ENCODE assay signal across 9 cellular contexts in the genomic region with DNA sequence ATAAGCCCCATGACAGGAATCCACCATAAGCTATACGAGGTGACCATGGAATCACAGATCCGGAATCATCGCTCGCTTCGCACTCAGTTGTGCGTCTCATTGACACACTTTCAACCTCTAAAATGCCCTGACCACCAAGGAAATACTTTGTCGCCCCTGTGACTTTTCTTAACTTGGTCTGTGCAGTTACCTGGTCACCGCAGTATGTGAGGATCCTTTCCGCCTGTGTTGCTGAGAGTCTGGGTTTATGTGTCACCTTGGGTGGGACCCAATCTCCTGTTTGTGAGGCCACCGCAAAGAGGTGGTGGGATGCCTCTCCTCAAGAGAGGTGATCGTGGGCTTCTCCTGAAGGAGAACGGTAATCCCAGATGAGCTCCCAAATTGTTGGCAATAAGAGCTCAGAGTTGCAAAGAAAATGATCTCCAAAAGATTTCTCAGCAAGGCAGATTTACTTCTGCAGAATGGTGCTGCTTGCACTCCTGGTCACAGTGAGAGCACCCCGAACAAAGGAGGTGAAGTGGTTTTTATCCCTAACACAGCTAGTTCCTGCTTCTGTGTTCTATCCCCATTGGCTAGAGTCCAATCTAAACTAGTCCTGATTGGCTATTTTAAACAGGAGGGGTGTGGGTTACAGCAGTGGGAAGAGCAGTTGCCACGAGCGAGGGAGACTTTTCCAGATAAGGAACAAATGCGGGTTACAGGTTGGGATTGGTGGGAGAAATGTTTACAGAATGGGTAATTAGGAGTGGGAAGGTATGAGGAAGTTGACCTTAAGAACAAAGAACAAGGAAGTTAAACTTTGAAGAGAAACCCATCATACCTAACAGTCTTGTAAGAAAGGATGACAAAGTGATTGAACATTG. TPM values are rescaled to one million over a fixed set of nuclear protein-coding genes. Genes with fewer than 3 reads are reported as not detected.
DNase-seq lines count a peak whose midpoint lies in the region; ATAC-seq and TF ChIP-seq lines count a peak whose summit lies in the region.
"Had no signal": no experiment of that assay in that cellular context is flagged by ENCODE, and none has a peak within 500 bp of the region (broad histone marks: within the 10 kb centered on the region; RNA-seq: fewer than 3 reads in every experiment).

No MANE protein-coding gene starts in this region.

- H3K36me3 Mint-ChIP-seq in CD4-positive, alpha-beta memory T cell = peaks cover 96% of the 10 kb centered on the region in 2 donors
- H3K36me3 Mint-ChIP-seq in WTC11 = peaks cover 92% of the 10 kb centered on the region

- H2AFZ ChIP-seq in mesenchymal stem cell (ENCODE audit: low read depth, low read length) = no peak overlapping the region

- H3K9me3 ChIP-seq in CD4-positive, alpha-beta memory T cell (ENCODE audit: control insufficient read depth in 1 of 2, low read length in 2 of 2) = peaks cover 18 to 50% of the 10 kb centered on the region in 2 donors
- peaks cover 17% of the 10 kb centered on the region for H3K9me3 ChIP-seq in mesenchymal stem cell (ENCODE audit: control insufficient read depth, low read length)
- H3K9me3 ChIP-seq in psoas muscle = peaks cover 15% of the 10 kb centered on the region
- H3K9me3 ChIP-seq: pancreas had no signal

- no peak overlapping the region for H2BK120ac ChIP-seq in mesenchymal stem cell (ENCODE audit: low read depth, low read length)

- H3K23ac ChIP-seq in mesenchymal stem cell (ENCODE audit: low read length in 2 of 2) = no peak overlapping the region

- intact Hi-C loops in CD4-positive, alpha-beta memory T cell (cut with micrococcal nuclease) = no loop called here
- intact Hi-C loops in psoas muscle (cut with DNase I) = no loop called here

- no peak overlapping the region for H3K4me2 ChIP-seq in mesenchymal stem cell (ENCODE audit: low read length, poor library complexity, severe bottlenecking)

- peak overlapping the region in 3 of 8 donors; percentile 8 to 37 (median 30) for H3K4me3 Mint-ChIP-seq in CD4-positive, alpha-beta memory T cell
- H3K4me3 Mint-ChIP-seq in WTC11 = peak overlapping the region; percentile 100

- peak overlapping the region; percentile 27 to 96 (median 66) for H3K27ac Mint-ChIP-seq in CD4-positive, alpha-beta memory T cell
- H3K27ac Mint-ChIP-seq in WTC11 = peak overlapping the region; percentile 88

- peaks cover 24% of the 10 kb centered on the region for H3K4me1 ChIP-seq in CD4-positive, alpha-beta memory T cell (ENCODE audit: insufficient read depth, low read length)
- H3K4me1 ChIP-seq in mesenchymal stem cell (ENCODE audit: control insufficient read depth, insufficient read depth, low read depth, low read length) (peaks cover 10% of the 10 kb centered on the region), psoas muscle (peaks cover 17% of the 10 kb centered on the region)

- no peak overlapping the region for H3K4me3 ChIP-seq in CD4-positive, alpha-beta memory T cell (ENCODE audit: low read length in 2 of 2)
- H3K4me3 ChIP-seq in mesenchymal stem cell (ENCODE audit: insufficient read depth in 1 of 2, low read depth in 1 of 2, low read length in 2 of 2) (peak overlapping the region in 1 of 2 experiments; percentile 61), psoas muscle (no peak overlapping the region)
- H3K4me3 ChIP-seq: pancreas had no signal

- H3K27me3 Mint-ChIP-seq in CD4-positive, alpha-beta memory T cell = no peaks in the 10 kb centered on the region
- no peaks in the 10 kb centered on the region for H3K27me3 Mint-ChIP-seq in WTC11 (ENCODE audit: low read depth)

- no peak overlapping the region for H2BK5ac ChIP-seq in mesenchymal stem cell (ENCODE audit: low read depth, low read length, poor library complexity, severe bottlenecking)

- no peak for DNase-seq in CD4-positive, alpha-beta memory T cell
- DNase-seq in HPDE6-E6E7 (ENCODE audit: extremely low spot score) = peak; percentile 71
- DNase-seq in WTC11 (ENCODE audit: low spot score) = no peak
- DNase-seq in mesenchymal stem cell = peak; percentile 37
- no peak for DNase-seq in psoas muscle
- DNase-seq in middle frontal gyrus (ENCODE audit: extremely low spot score, low spot score) = no peak
- DNase-seq in GM03348 (ENCODE audit: low spot score) = no peak
- DNase-seq: pancreas had no signal

- H3K18ac ChIP-seq in mesenchymal stem cell (ENCODE audit: low read depth in 1 of 2, low read length in 2 of 2) = no peak overlapping the region

- no peaks in the 10 kb centered on the region for H3K79me1 ChIP-seq in mesenchymal stem cell (replicated peaks; ENCODE audit: low read length, poor library complexity, severe bottlenecking)

- POLR2A ChIA-PET in CD4-positive, alpha-beta memory T cell (lab: Charles Lee; ENCODE audit: partially characterized antibody) = interaction anchor here (0.8 to 2.8 kb wide), 4 partner anchors 8 to 16 kb away, joined by 4 to 14 read pairs (median 8); a partner anchor contains a TSS
- POLR2A ChIA-PET in WTC11 (lab: Charles Lee) = interaction anchor here (1.1 to 2.1 kb wide), 3 partner anchors 8 to 11 kb away, joined by 4 to 5 read pairs (median 4); a partner anchor contains a TSS

- H3K14ac ChIP-seq in mesenchymal stem cell (ENCODE audit: low read length in 2 of 2) = no peak overlapping the region

- H2BK15ac ChIP-seq in mesenchymal stem cell (ENCODE audit: low read depth, poor library complexity, severe bottlenecking) = no peak overlapping the region

- peaks cover 90% of the 10 kb centered on the region for H3K36me3 ChIP-seq in CD4-positive, alpha-beta memory T cell (ENCODE audit: insufficient read depth, low read length)
- H3K36me3 ChIP-seq in mesenchymal stem cell (ENCODE audit: control insufficient read depth in 1 of 2, insufficient read depth in 2 of 2, low read depth in 1 of 2, low read length in 2 of 2) (peaks cover 63 to 98% of the 10 kb centered on the region in 2 experiments), psoas muscle (ENCODE audit: insufficient read depth in 1 of 2, low read depth in 1 of 2) (peaks cover 63 to 100% of the 10 kb centered on the region in 2 donors)

- no peak overlapping the region for H3K9ac ChIP-seq in mesenchymal stem cell (ENCODE audit: low read length)

- no peak overlapping the region for H2BK12ac ChIP-seq in mesenchymal stem cell (ENCODE audit: low read length in 2 of 2)

- 88% methylated on average over 16 of the region's 16 CpGs for WGBS in mesenchymal stem cell
- 94 to 98% (median 97%) methylated on average over 16 of the region's 16 CpGs for WGBS in psoas muscle, 3 donors

- CTCF ChIA-PET in CD4-positive, alpha-beta memory T cell (lab: Charles Lee; ENCODE audit: partially characterized antibody) = no interaction called here
- CTCF ChIA-PET in WTC11 (lab: Charles Lee) = interaction anchor here (2.9 kb wide), 1 partner anchor 33 kb away, joined by 15 read pairs; no protein-coding TSS in a partner anchor

- peaks cover 0 to 77% (median 69%) of the 10 kb centered on the region in 8 donors for H3K9me3 Mint-ChIP-seq in CD4-positive, alpha-beta memory T cell
- H3K9me3 Mint-ChIP-seq in WTC11 = no peaks in the 10 kb centered on the region; the same call in 1 of the 2 replicates

- no peak overlapping the region for H2AK5ac ChIP-seq in mesenchymal stem cell (ENCODE audit: low read length, severe bottlenecking)

- H4K8ac ChIP-seq in mesenchymal stem cell (ENCODE audit: low read length) = no peak overlapping the region

- H3K27me3 ChIP-seq in CD4-positive, alpha-beta memory T cell (ENCODE audit: insufficient read depth, low read length) = no peaks in the 10 kb centered on the region
- H3K27me3 ChIP-seq in mesenchymal stem cell (ENCODE audit: control insufficient read depth in 1 of 2, insufficient read depth in 1 of 2, low read length in 2 of 2) (no peaks in the 10 kb centered on the region), psoas muscle (ENCODE audit: insufficient read depth in 3 of 3, low read length in 2 of 3) (no peaks in the 10 kb centered on the region)
- H3K27me3 ChIP-seq: pancreas had no signal

- no peak for ATAC-seq in WTC11
- ATAC-seq in HG03342 (IDR thresholded peaks at IDR 0.05; ENCODE audit: unreplicated experiment) = no peak
- no peak for ATAC-seq in psoas muscle

- H3K27ac ChIP-seq in CD4-positive, alpha-beta memory T cell (ENCODE audit: low read depth, low read length) = no peak overlapping the region
- H3K27ac ChIP-seq in mesenchymal stem cell (ENCODE audit: low read length, poor library complexity, severe bottlenecking) (peak overlapping the region; percentile 15), psoas muscle (no peak overlapping the region)
- H3K27ac ChIP-seq: pancreas had no signal

- TF ChIP-seq CTCF in WTC11 (IDR thresholded peaks at IDR 0.05) (no peak), psoas muscle (IDR thresholded peaks at IDR 0.05) (no peak)

- H4K91ac ChIP-seq in mesenchymal stem cell (ENCODE audit: low read length) = no peak overlapping the region

- peaks cover 21 to 50% (median 38%) of the 10 kb centered on the region in 4 donors for H3K4me1 Mint-ChIP-seq in CD4-positive, alpha-beta memory T cell
- peaks cover 81% of the 10 kb centered on the region for H3K4me1 Mint-ChIP-seq in WTC11

- no peak overlapping the region for H3K4ac ChIP-seq in mesenchymal stem cell (ENCODE audit: low read depth in 1 of 2, low read length in 2 of 2)

TF ChIP-seq in WTC11, 78 proteins besides CTCF, POLR2A, EP300 and RAD21 (continues in another document):
- TF ChIP-seq EMX1 (CRISPR knock-in tag; IDR thresholded peaks at IDR 0.05) = peak; percentile 31; the same call in 1 of the 2 replicates
- TF ChIP-seq RELA (CRISPR knock-in tag; IDR thresholded peaks at IDR 0.05; ENCODE audit: borderline replicate concordance) = no peak
- no peak for TF ChIP-seq ZNF263 (CRISPR knock-in tag; IDR thresholded peaks at IDR 0.05; ENCODE audit: low read depth)
- TF ChIP-seq, protein P1, sequence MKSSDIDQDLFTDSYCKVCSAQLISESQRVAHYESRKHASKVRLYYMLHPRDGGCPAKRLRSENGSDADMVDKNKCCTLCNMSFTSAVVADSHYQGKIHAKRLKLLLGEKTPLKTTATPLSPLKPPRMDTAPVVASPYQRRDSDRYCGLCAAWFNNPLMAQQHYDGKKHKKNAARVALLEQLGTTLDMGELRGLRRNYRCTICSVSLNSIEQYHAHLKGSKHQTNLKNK (CRISPR knock-in tag; IDR thresholded peaks at IDR 0.05) = 0 out of 2 replicates have a peak, but pooled peaks have one; percentile 9

RNA-seq across cellular contexts. Expression of a gene that starts 9.1 kb away (rescaled TPM):
- 10 to 100 TPM; 73.8 to 78.4 TPM for total RNA-seq in CD4-positive, alpha-beta memory T cell
- polyA plus RNA-seq in CD4-positive, alpha-beta memory T cell = 10 to 100 TPM; 30.8 to 88.8 TPM
- total RNA-seq in WTC11 (2021) (8.0 to 11.0 TPM (median 9.1 TPM) in 3 replicates), psoas muscle (10 to 100 TPM; 21.7 to 29.6 (median 24.6) TPM)
- polyA plus RNA-seq in mesenchymal stem cell (2013, experiment 1 of 2) = 13.4 TPM
- polyA plus RNA-seq in mesenchymal stem cell (2013, experiment 2 of 2) = 12.3 TPM
- polyA plus RNA-seq in psoas muscle = 10 to 100 TPM in 2 of 3 donors, 1 to 10 TPM in 1; 8.4 to 16.1 (median 15.3) TPM

Comparison
In these comparisons a context has a peak if more than half of its experiments do, and no peak if none do; other contexts are left out.
1. DNase-seq: peak in HPDE6-E6E7 (single experiment) and mesenchymal stem cell (single experiment); none in CD4-positive, alpha-beta memory T cell (0 of 5), WTC11 (single experiment), psoas muscle (0 of 2), middle frontal gyrus (single experiment) and GM03348 (single experiment).